ENCODE assay signal across 9 cellular contexts in the genomic region with DNA sequence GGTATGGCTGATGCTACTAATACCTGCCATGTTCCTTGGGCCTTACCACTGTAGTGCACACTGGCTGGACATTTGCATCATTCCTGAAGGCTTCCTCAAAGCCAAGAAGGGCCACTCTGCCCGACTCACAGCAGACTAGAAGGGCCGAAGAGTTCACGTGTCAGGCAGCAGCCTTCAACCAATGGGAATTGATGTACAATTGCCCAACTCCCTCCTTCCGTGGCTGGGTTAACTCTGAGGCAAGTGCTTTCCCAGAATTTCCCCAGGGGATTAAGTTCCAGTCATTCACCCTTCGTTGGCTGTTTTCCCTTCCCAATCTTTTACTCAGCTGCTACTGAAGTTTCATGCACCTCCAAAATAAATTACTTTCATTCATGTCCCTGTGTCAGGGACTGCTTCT. TPM values are rescaled to one million over a fixed set of nuclear protein-coding genes. Genes with fewer than 3 reads are reported as not detected.
DNase-seq lines count a peak whose midpoint lies in the region; ATAC-seq and TF ChIP-seq lines count a peak whose summit lies in the region.
"Had no signal": no experiment of that assay in that cellular context is flagged by ENCODE, and none has a peak within 500 bp of the region (broad histone marks: within the 10 kb centered on the region; RNA-seq: fewer than 3 reads in every experiment).

No MANE protein-coding gene starts in this region.

- H3K9ac ChIP-seq in OCI-LY3 (ENCODE audit: low read length) = no peak overlapping the region

- no peak overlapping the region for H3K4me3 ChIP-seq in OCI-LY3 (ENCODE audit: low read length)
- no peak overlapping the region for H3K4me3 ChIP-seq in gastroesophageal sphincter
- H3K4me3 ChIP-seq in retinal pigment epithelial cell (ENCODE audit: low read length) = no peak overlapping the region

- H3K27ac ChIP-seq in OCI-LY3 (ENCODE audit: low read length) (no peak overlapping the region), gastroesophageal sphincter (no peak overlapping the region)

- H3K9me3 ChIP-seq in OCI-LY3 (ENCODE audit: insufficient read depth, low read length) (no peaks in the 10 kb centered on the region), gastroesophageal sphincter (no peaks in the 10 kb centered on the region)

- H2AFZ ChIP-seq in OCI-LY3 (ENCODE audit: low read depth, low read length) = peak overlapping the region; percentile 17; the same call in 1 of the 2 replicates

- ATAC-seq in gastroesophageal sphincter = peak; percentile 87
- ATAC-seq in GM21717 (IDR thresholded peaks at IDR 0.05; ENCODE audit: unreplicated experiment) = no peak
- no peak for ATAC-seq in GM21447 (IDR thresholded peaks at IDR 0.05; ENCODE audit: unreplicated experiment)

- no peak overlapping the region for H3K4me2 ChIP-seq in OCI-LY3 (ENCODE audit: low read length)

- H4K20me1 ChIP-seq in OCI-LY3 (ENCODE audit: insufficient read depth, low read length) = no peaks in the 10 kb centered on the region

- peak; percentile 84 for DNase-seq in EH (ENCODE audit: low read depth)
- peak; percentile 37 for DNase-seq in retinal pigment epithelial cell (ENCODE audit: low read depth)
- DNase-seq in NCI-H1436 (lab: John Stamatoyannopoulos, UW) = no peak
- DNase-seq in retina = no peak

- no peaks in the 10 kb centered on the region for H3K27me3 ChIP-seq in OCI-LY3 (ENCODE audit: low read depth, low read length)
- peaks cover 12% of the 10 kb centered on the region for H3K27me3 ChIP-seq in gastroesophageal sphincter

- H3K4me1 ChIP-seq in OCI-LY3 (ENCODE audit: low read length) (peaks cover 3% of the 10 kb centered on the region), gastroesophageal sphincter (peaks cover 0 to 18% (median 10%) of the 10 kb centered on the region in 3 donors)

- no peaks in the 10 kb centered on the region for H3K36me3 ChIP-seq in OCI-LY3 (replicated peaks; ENCODE audit: low read depth, low read length)
- no peaks in the 10 kb centered on the region for H3K36me3 ChIP-seq in gastroesophageal sphincter

- TF ChIP-seq EP300 in gastroesophageal sphincter (IDR thresholded peaks at IDR 0.05) = no peak

- TF ChIP-seq CTCF in OCI-LY3 (IDR thresholded peaks at IDR 0.05; ENCODE audit: low read depth, low read length) (no peak), gastroesophageal sphincter (IDR thresholded peaks at IDR 0.05) (no peak), retinal pigment epithelial cell (conservative IDR thresholded peaks at IDR 0.05; ENCODE audit: low read depth, low read length) (no peak)

- no peaks in the 10 kb centered on the region for H3K79me2 ChIP-seq in OCI-LY3 (ENCODE audit: low read length)

- 0 to 19% methylated on average over 2 to 5 of the region's 5 CpGs for WGBS in gastroesophageal sphincter (ENCODE audit: low coverage in 1 of 2), 2 donors

- no peak for TF ChIP-seq POLR2A in gastroesophageal sphincter (IDR thresholded peaks at IDR 0.05)

RNA-seq across cellular contexts. Expression of a gene that starts 29.8 kb away (rescaled TPM):
- 10 to 100 TPM; 12.9 to 19.7 (median 15.8) TPM for total RNA-seq in gastroesophageal sphincter

RNA-seq across cellular contexts. Expression of a gene that starts 30.3 kb away (rescaled TPM):
- total RNA-seq in gastroesophageal sphincter = 10 to 100 TPM; 24.6 to 41.8 (median 26.5) TPM

RNA-seq across cellular contexts. Expression of a gene that starts 39.9 kb away (rescaled TPM):
- total RNA-seq in gastroesophageal sphincter = 10 to 100 TPM; 20.2 to 49.9 (median 36.7) TPM

RNA-seq across cellular contexts. Expression of a gene that starts 45.2 kb away (rescaled TPM):
- 10 to 100 TPM in 3 of 4 donors, 1 to 10 TPM in 1; 6.9 to 16.0 (median 11.1) TPM for total RNA-seq in gastroesophageal sphincter

RNA-seq across cellular contexts. Expression of a gene that starts 57.0 kb away (rescaled TPM):
- 10 to 100 TPM in 2 of 4 donors, 1 to 10 TPM in 2; 7.3 to 26.0 (median 11.6) TPM for total RNA-seq in gastroesophageal sphincter
- total RNA-seq: NCI-H460 had no signal

Comparison
In these comparisons a context has a peak if more than half of its experiments do, and no peak if none do; other contexts are left out.
1. DNase-seq: peak in EH (single experiment) and retinal pigment epithelial cell (single experiment); none in NCI-H1436 (single experiment) and retina (single experiment).